Comparison of ENCODE assay signal across 8 cellular contexts in genomic region chr7:129664029-129665012, GRCh38. TPM values are rescaled to one million over a fixed set of nuclear protein-coding genes. Genes with fewer than 3 reads are reported as not detected.
A peak's percentile ranks its signal among the peaks of the same experiment; 100 is the strongest.
DNase-seq lines count a peak whose midpoint lies in the region; ATAC-seq and FAIRE-seq lines count a peak whose summit lies in the region.

No MANE protein-coding gene starts in this region.

- H3K9ac ChIP-seq in Karpas-422 (ENCODE audit: low read length), result no peak overlapping the region

- H3K4me2 ChIP-seq in Karpas-422 (ENCODE audit: low read depth, low read length, poor library complexity, severe bottlenecking), result no peak overlapping the region

- no peak overlapping the region for H3K4me3 ChIP-seq in Karpas-422 (ENCODE audit: low read length)

- H3K4me1 ChIP-seq in Karpas-422 (ENCODE audit: low read length), result no peaks in the 10 kb centered on the region

- no peak overlapping the region for H2AFZ ChIP-seq in Karpas-422 (ENCODE audit: low read length)

- H3K27me3 ChIP-seq in Karpas-422 (ENCODE audit: low read length), result no peaks in the 10 kb centered on the region

- DNase-seq in EH (ENCODE audit: low read depth), result peak; percentile 77
- DNase-seq in Karpas-422, result peak; percentile 79
- DNase-seq in RCC 7860 (ENCODE audit: low spot score), result peak; percentile 70
- peak; percentile 82 for DNase-seq in epidermal melanocyte (ENCODE audit: insufficient read length, low spot score)
- DNase-seq in non-pigmented ciliary epithelial cell (ENCODE audit: low read depth), result peak; percentile 36
- no peak for DNase-seq in stimulated activated CD4-positive, alpha-beta T cell treated with anti-CD3 and anti-CD28 coated beads, Interleukin-4, amount 100 ng/mL, for 24 hours
- DNase-seq in GM19238 (ENCODE audit: insufficient read length, low spot score), result no peak

- H3K9me3 ChIP-seq in Karpas-422 (ENCODE audit: low read length), result peaks cover 16% of the 10 kb centered on the region

- H3K36me3 ChIP-seq in Karpas-422 (ENCODE audit: insufficient read depth, low read length), result peaks cover 22% of the 10 kb centered on the region

- no peak overlapping the region for H3K27ac ChIP-seq in Karpas-422 (ENCODE audit: low read length)

- FAIRE-seq in RCC 7860 (lab: Jason Lieb, UNC), result peak; percentile 82

- no peaks in the 10 kb centered on the region for H3K9me2 ChIP-seq in Karpas-422 (replicated peaks; ENCODE audit: insufficient read depth, low read length)

- no peaks in the 10 kb centered on the region for H4K20me1 ChIP-seq in Karpas-422 (ENCODE audit: insufficient read depth, low read depth, low read length)

- peaks cover 33% of the 10 kb centered on the region for H3K79me2 ChIP-seq in Karpas-422 (ENCODE audit: low read length)

- ATAC-seq in HG02588 (IDR thresholded peaks at IDR 0.05; ENCODE audit: unreplicated experiment), result no peak

RNA-seq across cellular contexts. Expression of gene NRF1, which starts 52.8 kb away (rescaled TPM):
- 20.1 and 22.5 TPM in 2 replicates for total RNA-seq in Karpas-422 (2014; rRNA removed; shearing (Covaris generic); ENCODE audit: low replicate concordance)

Comparison
In these comparisons a context has a peak if more than half of its experiments do, and no peak if none do; other contexts are left out.
1. DNase-seq: peak in EH (single experiment), Karpas-422 (single experiment), RCC 7860 (single experiment), epidermal melanocyte (single experiment) and non-pigmented ciliary epithelial cell (single experiment); none in stimulated activated CD4-positive, alpha-beta T cell treated with anti-CD3 and anti-CD28 coated beads, Interleukin-4, amount 100 ng/mL, for 24 hours (single experiment) and GM19238 (single experiment).